ENCODE assay signal across 2 cellular contexts in the genomic region with DNA sequence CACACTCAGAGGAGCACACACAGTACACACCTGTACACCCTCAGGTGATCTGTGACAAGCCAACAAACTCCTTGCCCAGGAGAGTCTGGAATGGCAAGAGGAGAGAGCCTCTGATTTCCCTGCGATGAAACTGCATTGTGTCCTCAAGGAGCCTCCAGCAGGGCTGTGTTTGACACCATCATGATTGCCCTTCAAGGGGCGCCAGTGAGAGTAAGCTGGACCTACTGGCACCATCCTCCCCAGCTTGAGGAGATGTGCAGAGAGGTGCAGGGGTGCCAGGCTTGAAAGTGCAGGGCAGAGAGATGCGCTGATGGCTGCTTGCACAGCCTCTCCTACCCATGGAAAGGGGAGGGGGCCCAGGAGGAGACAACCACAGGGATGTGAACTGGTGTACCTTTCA.
TF ChIP-seq lines count a peak whose summit lies in the region.

No MANE protein-coding gene starts in this region.

TF ChIP-seq in GM23338, 12 proteins besides CTCF, POLR2A, EP300 and RAD21 (continued from another document):
- TF ChIP-seq, protein P1, sequence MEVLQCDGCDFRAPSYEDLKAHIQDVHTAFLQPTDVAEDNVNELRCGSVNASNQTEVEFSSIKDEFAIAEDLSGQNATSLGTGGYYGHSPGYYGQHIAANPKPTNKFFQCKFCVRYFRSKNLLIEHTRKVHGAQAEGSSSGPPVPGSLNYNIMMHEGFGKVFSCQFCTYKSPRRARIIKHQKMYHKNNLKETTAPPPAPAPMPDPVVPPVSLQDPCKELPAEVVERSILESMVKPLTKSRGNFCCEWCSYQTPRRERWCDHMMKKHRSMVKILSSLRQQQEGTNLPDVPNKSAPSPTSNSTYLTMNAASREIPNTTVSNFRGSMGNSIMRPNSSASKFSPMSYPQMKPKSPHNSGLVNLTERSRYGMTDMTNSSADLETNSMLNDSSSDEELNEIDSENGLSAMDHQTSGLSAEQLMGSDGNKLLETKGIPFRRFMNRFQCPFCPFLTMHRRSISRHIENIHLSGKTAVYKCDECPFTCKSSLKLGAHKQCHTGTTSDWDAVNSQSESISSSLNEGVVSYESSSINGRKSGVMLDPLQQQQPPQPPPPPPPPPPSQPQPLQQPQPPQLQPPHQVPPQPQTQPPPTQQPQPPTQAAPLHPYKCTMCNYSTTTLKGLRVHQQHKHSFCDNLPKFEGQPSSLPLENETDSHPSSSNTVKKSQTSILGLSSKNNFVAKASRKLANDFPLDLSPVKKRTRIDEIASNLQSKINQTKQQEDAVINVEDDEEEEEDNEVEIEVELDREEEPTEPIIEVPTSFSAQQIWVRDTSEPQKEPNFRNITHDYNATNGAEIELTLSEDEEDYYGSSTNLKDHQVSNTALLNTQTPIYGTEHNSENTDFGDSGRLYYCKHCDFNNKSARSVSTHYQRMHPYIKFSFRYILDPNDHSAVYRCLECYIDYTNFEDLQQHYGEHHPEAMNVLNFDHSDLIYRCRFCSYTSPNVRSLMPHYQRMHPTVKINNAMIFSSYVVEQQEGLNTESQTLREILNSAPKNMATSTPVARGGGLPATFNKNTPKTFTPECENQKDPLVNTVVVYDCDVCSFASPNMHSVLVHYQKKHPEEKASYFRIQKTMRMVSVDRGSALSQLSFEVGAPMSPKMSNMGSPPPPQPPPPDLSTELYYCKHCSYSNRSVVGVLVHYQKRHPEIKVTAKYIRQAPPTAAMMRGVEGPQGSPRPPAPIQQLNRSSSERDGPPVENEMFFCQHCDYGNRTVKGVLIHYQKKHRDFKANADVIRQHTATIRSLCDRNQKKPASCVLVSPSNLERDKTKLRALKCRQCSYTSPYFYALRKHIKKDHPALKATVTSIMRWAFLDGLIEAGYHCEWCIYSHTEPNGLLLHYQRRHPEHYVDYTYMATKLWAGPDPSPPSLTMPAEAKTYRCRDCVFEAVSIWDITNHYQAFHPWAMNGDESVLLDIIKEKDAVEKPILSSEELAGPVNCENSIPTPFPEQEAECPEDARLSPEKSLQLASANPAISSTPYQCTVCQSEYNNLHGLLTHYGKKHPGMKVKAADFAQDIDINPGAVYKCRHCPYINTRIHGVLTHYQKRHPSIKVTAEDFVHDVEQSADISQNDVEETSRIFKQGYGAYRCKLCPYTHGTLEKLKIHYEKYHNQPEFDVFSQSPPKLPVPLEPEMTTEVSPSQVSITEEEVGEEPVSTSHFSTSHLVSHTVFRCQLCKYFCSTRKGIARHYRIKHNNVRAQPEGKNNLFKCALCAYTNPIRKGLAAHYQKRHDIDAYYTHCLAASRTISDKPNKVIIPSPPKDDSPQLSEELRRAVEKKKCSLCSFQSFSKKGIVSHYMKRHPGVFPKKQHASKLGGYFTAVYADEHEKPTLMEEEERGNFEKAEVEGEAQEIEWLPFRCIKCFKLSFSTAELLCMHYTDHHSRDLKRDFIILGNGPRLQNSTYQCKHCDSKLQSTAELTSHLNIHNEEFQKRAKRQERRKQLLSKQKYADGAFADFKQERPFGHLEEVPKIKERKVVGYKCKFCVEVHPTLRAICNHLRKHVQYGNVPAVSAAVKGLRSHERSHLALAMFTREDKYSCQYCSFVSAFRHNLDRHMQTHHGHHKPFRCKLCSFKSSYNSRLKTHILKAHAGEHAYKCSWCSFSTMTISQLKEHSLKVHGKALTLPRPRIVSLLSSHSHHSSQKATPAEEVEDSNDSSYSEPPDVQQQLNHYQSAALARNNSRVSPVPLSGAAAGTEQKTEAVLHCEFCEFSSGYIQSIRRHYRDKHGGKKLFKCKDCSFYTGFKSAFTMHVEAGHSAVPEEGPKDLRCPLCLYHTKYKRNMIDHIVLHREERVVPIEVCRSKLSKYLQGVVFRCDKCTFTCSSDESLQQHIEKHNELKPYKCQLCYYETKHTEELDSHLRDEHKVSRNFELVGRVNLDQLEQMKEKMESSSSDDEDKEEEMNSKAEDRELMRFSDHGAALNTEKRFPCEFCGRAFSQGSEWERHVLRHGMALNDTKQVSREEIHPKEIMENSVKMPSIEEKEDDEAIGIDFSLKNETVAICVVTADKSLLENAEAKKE (CRISPR knock-in tag; IDR thresholded peaks at IDR 0.05), result no peak
- TF ChIP-seq ZNF114 (CRISPR knock-in tag; IDR thresholded peaks at IDR 0.05) (no peak), ZNF331 (CRISPR knock-in tag; IDR thresholded peaks at IDR 0.05; ENCODE audit: low read depth) (no peak), POLR2AphosphoS5 (IDR thresholded peaks at IDR 0.05; ENCODE audit: low read depth) (no peak), EZH2phosphoT487 (IDR thresholded peaks at IDR 0.05; ENCODE audit: unreplicated experiment) (no peak), JUNB (IDR thresholded peaks at IDR 0.05; ENCODE audit: unreplicated experiment) (no peak)
- TF ChIP-seq, protein P2, sequence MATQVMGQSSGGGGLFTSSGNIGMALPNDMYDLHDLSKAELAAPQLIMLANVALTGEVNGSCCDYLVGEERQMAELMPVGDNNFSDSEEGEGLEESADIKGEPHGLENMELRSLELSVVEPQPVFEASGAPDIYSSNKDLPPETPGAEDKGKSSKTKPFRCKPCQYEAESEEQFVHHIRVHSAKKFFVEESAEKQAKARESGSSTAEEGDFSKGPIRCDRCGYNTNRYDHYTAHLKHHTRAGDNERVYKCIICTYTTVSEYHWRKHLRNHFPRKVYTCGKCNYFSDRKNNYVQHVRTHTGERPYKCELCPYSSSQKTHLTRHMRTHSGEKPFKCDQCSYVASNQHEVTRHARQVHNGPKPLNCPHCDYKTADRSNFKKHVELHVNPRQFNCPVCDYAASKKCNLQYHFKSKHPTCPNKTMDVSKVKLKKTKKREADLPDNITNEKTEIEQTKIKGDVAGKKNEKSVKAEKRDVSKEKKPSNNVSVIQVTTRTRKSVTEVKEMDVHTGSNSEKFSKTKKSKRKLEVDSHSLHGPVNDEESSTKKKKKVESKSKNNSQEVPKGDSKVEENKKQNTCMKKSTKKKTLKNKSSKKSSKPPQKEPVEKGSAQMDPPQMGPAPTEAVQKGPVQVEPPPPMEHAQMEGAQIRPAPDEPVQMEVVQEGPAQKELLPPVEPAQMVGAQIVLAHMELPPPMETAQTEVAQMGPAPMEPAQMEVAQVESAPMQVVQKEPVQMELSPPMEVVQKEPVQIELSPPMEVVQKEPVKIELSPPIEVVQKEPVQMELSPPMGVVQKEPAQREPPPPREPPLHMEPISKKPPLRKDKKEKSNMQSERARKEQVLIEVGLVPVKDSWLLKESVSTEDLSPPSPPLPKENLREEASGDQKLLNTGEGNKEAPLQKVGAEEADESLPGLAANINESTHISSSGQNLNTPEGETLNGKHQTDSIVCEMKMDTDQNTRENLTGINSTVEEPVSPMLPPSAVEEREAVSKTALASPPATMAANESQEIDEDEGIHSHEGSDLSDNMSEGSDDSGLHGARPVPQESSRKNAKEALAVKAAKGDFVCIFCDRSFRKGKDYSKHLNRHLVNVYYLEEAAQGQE (IDR thresholded peaks at IDR 0.05; ENCODE audit: unreplicated experiment), result no peak
TF ChIP-seq in GM23338: peak in this region for 0.

TF ChIP-seq in WTC11, 78 proteins besides CTCF, POLR2A, EP300 and RAD21 (continued from another document):
- TF ChIP-seq, protein P3, sequence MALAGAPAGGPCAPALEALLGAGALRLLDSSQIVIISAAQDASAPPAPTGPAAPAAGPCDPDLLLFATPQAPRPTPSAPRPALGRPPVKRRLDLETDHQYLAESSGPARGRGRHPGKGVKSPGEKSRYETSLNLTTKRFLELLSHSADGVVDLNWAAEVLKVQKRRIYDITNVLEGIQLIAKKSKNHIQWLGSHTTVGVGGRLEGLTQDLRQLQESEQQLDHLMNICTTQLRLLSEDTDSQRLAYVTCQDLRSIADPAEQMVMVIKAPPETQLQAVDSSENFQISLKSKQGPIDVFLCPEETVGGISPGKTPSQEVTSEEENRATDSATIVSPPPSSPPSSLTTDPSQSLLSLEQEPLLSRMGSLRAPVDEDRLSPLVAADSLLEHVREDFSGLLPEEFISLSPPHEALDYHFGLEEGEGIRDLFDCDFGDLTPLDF (CRISPR knock-in tag; IDR thresholded peaks at IDR 0.05), result no peak
- TF ChIP-seq NR1H2 (CRISPR knock-in tag; IDR thresholded peaks at IDR 0.05) (no peak), NR2C2 (CRISPR knock-in tag; IDR thresholded peaks at IDR 0.05) (no peak)
TF ChIP-seq in WTC11: peak in this region for 0.
